20 cellular contexts compared by ENCODE assay signal in genomic region chr4:133498149-133498548, GRCh38.
"Had no signal": no experiment of that assay in that cellular context is flagged by ENCODE, and none has a peak within 500 bp of the region (broad histone marks: within the 10 kb centered on the region; RNA-seq: fewer than 3 reads in every experiment).

No MANE protein-coding gene starts in this region.

- H3K4me1 ChIP-seq: esophagus muscularis mucosa, left ventricle myocardium inferior, lower lobe of right lung, right atrium auricular region, sigmoid colon, stomach had no signal

- H3K4me3 ChIP-seq: coronary artery, esophagus muscularis mucosa, hepatocyte, left ventricle myocardium inferior, lower lobe of right lung, right atrium auricular region, sigmoid colon, skin epidermis, stomach had no signal

- DNase-seq: effector CD4-positive, alpha-beta T cell; endodermal cell; foreskin fibroblast; head of caudate nucleus; kidney; left cardiac atrium; left ventricle myocardium inferior; lower lobe of right lung; natural killer cell; posterior cingulate gyrus; sigmoid colon; stimulated activated CD4-positive, alpha-beta T cell treated with anti-CD3 and anti-CD28 coated beads, Interleukin-2, amount 100 ng/mL, for 24 hours; stimulated activated naive CD4-positive, alpha-beta T cell; stomach; trophoblast cell had no signal

- ATAC-seq: left cardiac atrium, lower lobe of right lung, natural killer cell had no signal

- H3K27ac ChIP-seq: coronary artery, esophagus muscularis mucosa, hepatocyte, left ventricle myocardium inferior, lower lobe of right lung, right atrium auricular region, sigmoid colon, skin epidermis, stomach had no signal

- H3K27me3 ChIP-seq: esophagus muscularis mucosa, hepatocyte, right atrium auricular region, sigmoid colon, stomach had no signal
